ENCODE assay signal across 10 cellular contexts in the genomic region with DNA sequence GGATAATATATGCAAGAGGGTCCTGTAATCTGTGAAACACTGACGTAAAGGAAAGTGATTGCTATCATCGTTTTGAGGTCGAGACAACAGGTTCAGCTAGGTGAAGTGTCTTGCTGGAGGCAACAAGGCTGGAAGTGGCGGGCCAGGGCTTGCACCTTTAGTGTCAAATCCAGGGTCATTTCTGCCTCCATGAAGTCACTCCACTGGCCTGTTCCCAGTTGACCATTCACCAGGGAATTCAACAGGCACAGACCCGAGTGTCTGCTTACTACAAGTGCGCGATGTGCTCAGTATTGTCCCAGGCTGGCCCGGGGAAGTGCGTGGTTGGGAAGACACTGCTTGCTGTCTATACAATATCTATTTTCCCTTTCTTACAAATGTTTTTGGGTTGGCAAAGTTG.
"Had no signal": no experiment of that assay in that cellular context is flagged by ENCODE, and none has a peak within 500 bp of the region (broad histone marks: within the 10 kb centered on the region; RNA-seq: fewer than 3 reads in every experiment).

No MANE protein-coding gene starts in this region.

- FAIRE-seq: H1, H54 had no signal

- H3K27ac Mint-ChIP-seq: GM23338, H9, HFFc6 had no signal

- H3K27ac ChIP-seq: GM23248 had no signal

- H3K9me3 Mint-ChIP-seq: GM23338, H9, HFFc6 had no signal

- H3K9ac ChIP-seq: GM23248 had no signal

- H3K4me3 Mint-ChIP-seq: GM23338, H9, HFFc6 had no signal

- H3K4me3 ChIP-seq: GM23248, GM23338, HAP-1 had no signal

- H2AFZ ChIP-seq: GM23248, GM23338 had no signal

- H3K9me3 ChIP-seq: HAP-1 had no signal

- DNase-seq: GM23248, GOT3, H9, HCEC 1CT, HFFc6 had no signal

- ATAC-seq: HCT116 had no signal

- H3K4me2 ChIP-seq: GM23338 had no signal

- H3K36me3 ChIP-seq: HAP-1 had no signal

- H3K4me1 ChIP-seq: HAP-1 had no signal
